ENCODE assay signal across 17 cellular contexts in genomic region chr20:61963885-61964674, GRCh38.
DNase-seq lines count a peak whose midpoint lies in the region; ATAC-seq, FAIRE-seq and TF ChIP-seq lines count a peak whose summit lies in the region.
"Had no signal": no experiment of that assay in that cellular context is flagged by ENCODE, and none has a peak within 500 bp of the region (broad histone marks: within the 10 kb centered on the region; RNA-seq: fewer than 3 reads in every experiment).

No MANE protein-coding gene starts in this region.

- BruUV-seq in HepG2 (replicated peaks; lab: Mats Ljungman, UMichigan) = no TSS peak

- intact Hi-C loops in HepG2 (cut with micrococcal nuclease; ENCODE audit: unreplicated experiment) (no loop called here), right lobe of liver (cut with DNase I) (no loop called here), testis (cut with DNase I; ENCODE audit: low total_unique reads) (no loop called here)

- CTCF ChIA-PET in HepG2 (lab: Yijun Ruan, JAX; ENCODE audit: low intra/inter-chr PET ratio, low total read pairs) = no interaction called here

- FAIRE-seq in HepG2 (lab: Jason Lieb, UNC) = peak; percentile 78
- FAIRE-seq: GM12892, GM18507, H1 had no signal

- POLR2A ChIA-PET in HepG2 (lab: Yijun Ruan, JAX) = no interaction called here

- H3K79me2 ChIP-seq in HepG2 (ENCODE audit: insufficient read depth, low read length) = no peaks in the 10 kb centered on the region

- H3K27ac ChIP-seq in HepG2 (ENCODE audit: extremely low read length, insufficient read depth, low read length) (no peak overlapping the region), right lobe of liver (no peak overlapping the region), testis (no peak overlapping the region)
- H3K27ac ChIP-seq: BLaER1 had no signal

- in situ Hi-C loops in HepG2 (cut with HindIII; ENCODE audit: extremely low pct_ligation_motif_present, low pct_unique_long_range_greater_than_20kb) = no loop called here

- TF ChIP-seq POLR2A in HepG2 (IDR thresholded peaks at IDR 0.05; ENCODE audit: insufficient read depth in 1 of 2, low read depth in 2 of 2, low read length in 2 of 2) (no peak), right lobe of liver (IDR thresholded peaks at IDR 0.05) (no peak), testis (IDR thresholded peaks at IDR 0.05) (no peak)

- H3K36me3 ChIP-seq in HepG2 (replicated peaks in 1 of 2; ENCODE audit: control insufficient read depth in 1 of 2, insufficient read depth in 2 of 2, low read length in 2 of 2) (no peaks in the 10 kb centered on the region), right lobe of liver (no peaks in the 10 kb centered on the region), testis (ENCODE audit: low read depth, missing control alignments) (no peaks in the 10 kb centered on the region)
- H3K36me3 ChIP-seq: BLaER1 had no signal

- no peak overlapping the region for H3K9ac ChIP-seq in HepG2 (ENCODE audit: insufficient read depth, low read depth, low read length)
- H3K9ac ChIP-seq: BLaER1 had no signal

- no peak overlapping the region for H3K4me2 ChIP-seq in HepG2 (ENCODE audit: low read depth, low read length)
- H3K4me2 ChIP-seq: BLaER1 had no signal

- H3K27me3 ChIP-seq in HepG2 (ENCODE audit: control insufficient read depth in 1 of 2, insufficient read depth in 2 of 2, low read length in 2 of 2) (no peaks in the 10 kb centered on the region; a peak in 1 of 5 replicates), right lobe of liver (no peaks in the 10 kb centered on the region), testis (no peaks in the 10 kb centered on the region)

- H3K4me3 ChIP-seq in HepG2 (replicated peaks in 1 of 3; ENCODE audit: insufficient read depth in 1 of 3, low read depth in 2 of 3, low read length in 3 of 3) = no peak overlapping the region
- no peak overlapping the region for H3K4me3 ChIP-seq in right lobe of liver
- H3K4me3 ChIP-seq in testis = no peak overlapping the region
- H3K4me3 ChIP-seq: BLaER1 had no signal

- DNase-seq in HepG2 (ENCODE audit: low spot score) (no peak), right lobe of liver (no peak), mesenteric fat pad (ENCODE audit: low spot score) (peak; percentile 33), testis (peak; percentile 13), mucosa of gallbladder (ENCODE audit: low spot score) (no peak), HuH-7 (ENCODE audit: low spot score) (no peak)
- DNase-seq in activated CD8-positive, alpha-beta memory T cell treated with anti-CD3 and anti-CD28 coated beads, Interleukin-2, amount 50 U/mL, for 4 hours = no peak
- DNase-seq: 8988T; CD4-positive, alpha-beta memory T cell; DMS153; DMS79; GDM1; H9 had no signal

- no peak for ATAC-seq in HepG2
- ATAC-seq in right lobe of liver = no peak

- TF ChIP-seq EP300 in HepG2 (IDR thresholded peaks at IDR 0.05; ENCODE audit: low read depth in 2 of 2, low read length in 2 of 2) (no peak), HepG2 (CRISPR knock-in tag; IDR thresholded peaks at IDR 0.05; ENCODE audit: borderline replicate concordance) (no peak)

- no peak for TF ChIP-seq RAD21 in HepG2 (CRISPR knock-in tag; IDR thresholded peaks at IDR 0.05)

- TF ChIP-seq CTCF in HepG2 (CRISPR knock-in tag; IDR thresholded peaks at IDR 0.05) = no peak
- no peak for TF ChIP-seq CTCF in right lobe of liver (IDR thresholded peaks at IDR 0.05)
- no peak for TF ChIP-seq CTCF in testis (IDR thresholded peaks at IDR 0.05)

- H2AFZ ChIP-seq in HepG2 (ENCODE audit: low read length) = no peak overlapping the region

- H3K4me1 ChIP-seq in HepG2 (ENCODE audit: insufficient read depth, low read length) (peaks cover 31% of the 10 kb centered on the region), right lobe of liver (no peaks in the 10 kb centered on the region), testis (no peaks in the 10 kb centered on the region)
- H3K4me1 ChIP-seq: BLaER1 had no signal

- no peaks in the 10 kb centered on the region for H4K20me1 ChIP-seq in HepG2 (ENCODE audit: insufficient read depth, low read length)

- WGBS in HepG2 (ENCODE audit: low lambda C conversion rate) = 87% methylated on average over 8 of the region's 8 CpGs
- 90% methylated on average over 8 of the region's 8 CpGs for WGBS in right lobe of liver (ENCODE audit: insufficient coverage, low coverage, low lambda C conversion rate, missing lambda C conversion rate)
- WGBS in testis, 2 donors = 79 to 89% methylated on average over 8 of the region's 8 CpGs

- H3K9me3 ChIP-seq in HepG2 (ENCODE audit: low read length) (no peaks in the 10 kb centered on the region), right lobe of liver (no peaks in the 10 kb centered on the region), testis (no peaks in the 10 kb centered on the region)
- H3K9me3 ChIP-seq: BLaER1 had no signal

TF ChIP-seq in HepG2, 621 proteins besides CTCF, POLR2A, EP300 and RAD21 (continues in another document):
- TF ChIP-seq ZNF713 (CRISPR knock-in tag; IDR thresholded peaks at IDR 0.05) (no peak), ATF4 (CRISPR knock-in tag; IDR thresholded peaks at IDR 0.05) (no peak), ZNF766 (CRISPR knock-in tag; IDR thresholded peaks at IDR 0.05; ENCODE audit: borderline replicate concordance) (no peak), TBX2 (CRISPR knock-in tag; IDR thresholded peaks at IDR 0.05; ENCODE audit: borderline replicate concordance) (peak; percentile 24; the same call in 1 of the 2 replicates), HDAC1 (CRISPR knock-in tag; IDR thresholded peaks at IDR 0.05) (0 out of 2 replicates have a peak, but pooled peaks have one; percentile 3), NFIC (IDR thresholded peaks at IDR 0.05; ENCODE audit: low read length) (no peak), ZNF691 (CRISPR knock-in tag; IDR thresholded peaks at IDR 0.05; ENCODE audit: borderline replicate concordance, low read depth) (no peak), ZNF607 (CRISPR knock-in tag; IDR thresholded peaks at IDR 0.05; ENCODE audit: borderline replicate concordance) (0 out of 2 replicates have a peak, but pooled peaks have one; percentile 1), SIN3B (IDR thresholded peaks at IDR 0.05; ENCODE audit: low read length) (no peak)
- TF ChIP-seq, protein P1, sequence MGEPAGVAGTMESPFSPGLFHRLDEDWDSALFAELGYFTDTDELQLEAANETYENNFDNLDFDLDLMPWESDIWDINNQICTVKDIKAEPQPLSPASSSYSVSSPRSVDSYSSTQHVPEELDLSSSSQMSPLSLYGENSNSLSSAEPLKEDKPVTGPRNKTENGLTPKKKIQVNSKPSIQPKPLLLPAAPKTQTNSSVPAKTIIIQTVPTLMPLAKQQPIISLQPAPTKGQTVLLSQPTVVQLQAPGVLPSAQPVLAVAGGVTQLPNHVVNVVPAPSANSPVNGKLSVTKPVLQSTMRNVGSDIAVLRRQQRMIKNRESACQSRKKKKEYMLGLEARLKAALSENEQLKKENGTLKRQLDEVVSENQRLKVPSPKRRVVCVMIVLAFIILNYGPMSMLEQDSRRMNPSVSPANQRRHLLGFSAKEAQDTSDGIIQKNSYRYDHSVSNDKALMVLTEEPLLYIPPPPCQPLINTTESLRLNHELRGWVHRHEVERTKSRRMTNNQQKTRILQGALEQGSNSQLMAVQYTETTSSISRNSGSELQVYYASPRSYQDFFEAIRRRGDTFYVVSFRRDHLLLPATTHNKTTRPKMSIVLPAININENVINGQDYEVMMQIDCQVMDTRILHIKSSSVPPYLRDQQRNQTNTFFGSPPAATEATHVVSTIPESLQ (CRISPR knock-in tag; conservative IDR thresholded peaks at IDR 0.05) = no peak

Comparison
In these comparisons a context has a peak if more than half of its experiments do, and no peak if none do; other contexts are left out.
1. DNase-seq: peak in mesenteric fat pad (single experiment) and testis (single experiment); none in HepG2 (single experiment), right lobe of liver (0 of 3), mucosa of gallbladder (single experiment), HuH-7 (single experiment) and activated CD8-positive, alpha-beta memory T cell treated with anti-CD3 and anti-CD28 coated beads, Interleukin-2, amount 50 U/mL, for 4 hours (single experiment).